Comparison of ENCODE assay signal across 1 cellular context in the genomic region with DNA sequence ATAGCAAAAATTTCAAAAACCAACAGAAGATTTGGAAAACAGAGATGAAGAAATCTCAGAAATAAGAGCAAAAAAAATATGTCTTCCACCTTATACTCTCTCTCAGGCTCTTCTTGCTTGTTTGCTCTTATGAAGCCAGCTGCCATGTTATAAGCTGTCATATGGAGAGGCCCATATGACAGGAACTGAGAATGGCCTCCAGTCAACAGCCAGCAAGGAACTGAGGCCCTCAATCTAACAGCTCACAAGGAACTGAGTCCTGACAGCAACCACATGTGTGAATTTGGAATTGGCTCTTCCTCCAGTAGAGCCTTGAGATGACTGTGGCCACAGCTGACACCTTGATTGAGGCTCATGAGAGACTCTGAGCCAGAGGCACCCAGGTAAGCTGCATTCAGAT.
TF ChIP-seq lines count a peak whose summit lies in the region.

No MANE protein-coding gene starts in this region.

TF ChIP-seq in K562, 482 proteins besides CTCF, POLR2A, EP300 and RAD21 (continued from another document):
- TF ChIP-seq CAMTA2 (CRISPR knock-in tag; conservative IDR thresholded peaks at IDR 0.05) (no peak), TCFL5 (CRISPR knock-in tag; conservative IDR thresholded peaks at IDR 0.05) (no peak), ZNF584 (CRISPR knock-in tag; IDR thresholded peaks at IDR 0.05; ENCODE audit: low read depth) (0 out of 2 replicates have a peak, but pooled peaks have one; percentile 3)
